10 cellular contexts compared by ENCODE assay signal in genomic region chr7:110131344-110131743, GRCh38.
"Had no signal": no experiment of that assay in that cellular context is flagged by ENCODE, and none has a peak within 500 bp of the region (broad histone marks: within the 10 kb centered on the region; RNA-seq: fewer than 3 reads in every experiment).

No MANE protein-coding gene starts in this region.

- FAIRE-seq: H1, H54 had no signal

- DNase-seq: GM23248, GOT3, H7, H9, HCEC 1CT had no signal

- H3K4me1 ChIP-seq: HAP-1 had no signal

- H3K4me3 ChIP-seq: GM23248, GM23338, HAP-1 had no signal

- H2AFZ ChIP-seq: GM23248, GM23338 had no signal

- H3K36me3 ChIP-seq: HAP-1 had no signal

- H3K9ac ChIP-seq: GM23248 had no signal

- H3K27ac ChIP-seq: GM23248 had no signal

- ATAC-seq: GM23338, HCT116 had no signal

- H3K9me3 ChIP-seq: HAP-1 had no signal

- H3K4me2 ChIP-seq: GM23338 had no signal
